Comparison of ENCODE assay signal across 1 cellular context in the genomic region with DNA sequence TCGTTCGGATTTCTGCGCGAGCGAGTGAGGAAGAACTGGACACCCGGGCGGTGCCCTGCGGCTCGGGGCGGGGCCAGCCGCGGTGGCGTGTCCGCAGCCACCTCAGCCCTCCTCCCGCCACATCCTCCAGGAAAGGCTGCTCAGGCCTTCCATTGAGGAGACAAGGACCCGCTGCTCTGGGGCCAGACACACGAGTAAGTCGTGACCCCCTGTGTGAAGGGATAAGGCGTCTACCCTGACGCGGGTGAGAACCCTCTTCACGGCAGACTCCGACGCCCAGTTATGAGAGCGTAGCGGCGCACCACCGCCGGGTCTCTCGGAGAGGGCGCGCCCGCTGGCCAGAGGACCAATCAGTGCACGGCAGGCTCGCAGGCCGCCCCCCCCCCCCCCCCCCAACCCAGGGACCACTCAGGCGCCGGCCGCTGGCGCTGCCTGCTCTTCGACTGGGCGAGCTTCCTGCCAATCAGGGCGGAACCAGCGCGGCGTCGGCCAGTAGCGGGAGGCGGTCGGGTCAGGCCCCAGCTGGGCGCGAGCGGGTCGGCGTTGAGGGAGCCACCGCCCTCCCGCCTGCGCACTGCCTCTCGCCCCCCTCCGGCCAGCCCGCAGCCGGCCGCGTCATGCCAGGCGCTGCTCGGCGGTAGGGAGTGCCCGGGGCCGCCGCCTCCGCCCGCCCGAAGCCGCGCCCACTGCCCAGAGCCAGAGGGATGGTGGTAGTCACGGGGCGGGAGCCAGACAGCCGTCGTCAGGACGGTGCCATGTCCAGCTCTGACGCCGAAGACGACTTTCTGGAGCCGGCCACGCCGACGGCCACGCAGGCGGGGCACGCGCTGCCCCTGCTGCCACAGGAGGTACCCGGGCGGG.
TF ChIP-seq lines count a peak whose summit lies in the region.

Gene KCTD7 (plus strand): TSS at position 521 of the 861 bp plus-strand sequence. CDS start 184 bp downstream, at position 705.

TF ChIP-seq in HepG2, 621 proteins besides CTCF, POLR2A, EP300 and RAD21 (continued from another document and continues in another):
- TF ChIP-seq ZBTB3 (CRISPR knock-in tag; IDR thresholded peaks at IDR 0.05; ENCODE audit: borderline replicate concordance, low read depth) (peak; percentile 61; the same call in 1 of the 2 replicates), AGO2 (optimal IDR thresholded peaks at IDR 0.05; ENCODE audit: low read depth, low read length) (peak; percentile 76), KDM2A (CRISPR knock-in tag; IDR thresholded peaks at IDR 0.05; ENCODE audit: borderline replicate concordance, low read depth) (peak; percentile 59; the same call in 1 of the 2 replicates), CREB1 (IDR thresholded peaks at IDR 0.05) (peak; percentile 49), CREB1 (CRISPR knock-in tag; IDR thresholded peaks at IDR 0.05) (no peak; the same call in 1 of the 2 replicates), ZNF335 (CRISPR knock-in tag; IDR thresholded peaks at IDR 0.05) (no peak), ZNF792 (CRISPR knock-in tag; IDR thresholded peaks at IDR 0.05) (0 out of 2 replicates have a peak, but pooled peaks have one; percentile 29), ETV6 (CRISPR knock-in tag; conservative IDR thresholded peaks at IDR 0.05) (0 out of 2 replicates have a peak, but pooled peaks have one; percentile 68), SAP130 (CRISPR knock-in tag; IDR thresholded peaks at IDR 0.05; ENCODE audit: low read depth) (peak; percentile 89), SRF (IDR thresholded peaks at IDR 0.05; ENCODE audit: low read depth, low read length) (no peak), ZNF484 (CRISPR knock-in tag; IDR thresholded peaks at IDR 0.05; ENCODE audit: borderline replicate concordance, low read depth) (no peak), ZNF891 (CRISPR knock-in tag; IDR thresholded peaks at IDR 0.05) (peak; percentile 53; the same call in 1 of the 2 replicates), TMF1 (CRISPR knock-in tag; IDR thresholded peaks at IDR 0.05; ENCODE audit: low read depth) (peak; percentile 47; the same call in 1 of the 2 replicates), ZNF576 (CRISPR knock-in tag; IDR thresholded peaks at IDR 0.05) (0 out of 2 replicates have a peak, but pooled peaks have one; percentile 27), MEIS1 (CRISPR knock-in tag; IDR thresholded peaks at IDR 0.05; ENCODE audit: borderline replicate concordance) (peak; percentile 60; the same call in 1 of the 2 replicates), CREM (IDR thresholded peaks at IDR 0.05) (peak; percentile 60), CREM (CRISPR knock-in tag; IDR thresholded peaks at IDR 0.05) (no peak), ZNF615 (CRISPR knock-in tag; IDR thresholded peaks at IDR 0.05; ENCODE audit: borderline replicate concordance) (no peak), TRIM24 (CRISPR knock-in tag; IDR thresholded peaks at IDR 0.05) (no peak), CREBL2 (CRISPR knock-in tag; IDR thresholded peaks at IDR 0.05; ENCODE audit: borderline replicate concordance) (peak; percentile 23; the same call in 1 of the 2 replicates), ZBTB38 (CRISPR knock-in tag; IDR thresholded peaks at IDR 0.05) (peak; percentile 10; the same call in 1 of the 2 replicates), ELF1 (CRISPR knock-in tag; IDR thresholded peaks at IDR 0.05) (0 out of 2 replicates have a peak, but pooled peaks have one; percentile 10), ZNF589 (CRISPR knock-in tag; conservative IDR thresholded peaks at IDR 0.05) (0 out of 2 replicates have a peak, but pooled peaks have one; percentile 22), POGZ (CRISPR knock-in tag; IDR thresholded peaks at IDR 0.05) (0 out of 2 replicates have a peak, but pooled peaks have one; percentile 18), SMAD9 (CRISPR knock-in tag; IDR thresholded peaks at IDR 0.05) (peak; percentile 86; the same call in 1 of the 2 replicates), HMG20A (CRISPR knock-in tag; IDR thresholded peaks at IDR 0.05; ENCODE audit: borderline replicate concordance) (no peak), NFKB2 (CRISPR knock-in tag; IDR thresholded peaks at IDR 0.05; ENCODE audit: borderline replicate concordance) (peak; percentile 63; the same call in 1 of the 2 replicates), RARA (CRISPR knock-in tag; IDR thresholded peaks at IDR 0.05) (0 out of 2 replicates have a peak, but pooled peaks have one; percentile 13), HMGXB4 (CRISPR knock-in tag; IDR thresholded peaks at IDR 0.05; ENCODE audit: borderline replicate concordance in 1 of 2, low read depth in 1 of 2) (peak; percentile 51 to 59; a peak in 1 of 4 replicates), NFIC (IDR thresholded peaks at IDR 0.05; ENCODE audit: low read length) (no peak), ZNF260 (CRISPR knock-in tag; IDR thresholded peaks at IDR 0.05; ENCODE audit: borderline replicate concordance, low read depth) (no peak), REPIN1 (CRISPR knock-in tag; IDR thresholded peaks at IDR 0.05; ENCODE audit: borderline replicate concordance, low read depth) (peak; percentile 74; the same call in 1 of the 2 replicates), ZNF510 (CRISPR knock-in tag; IDR thresholded peaks at IDR 0.05; ENCODE audit: low read depth) (peak; percentile 22; the same call in 1 of the 2 replicates), ZSCAN31 (CRISPR knock-in tag; IDR thresholded peaks at IDR 0.05; ENCODE audit: low read depth) (peak; percentile 72; the same call in 1 of the 2 replicates)
- TF ChIP-seq, protein P1, sequence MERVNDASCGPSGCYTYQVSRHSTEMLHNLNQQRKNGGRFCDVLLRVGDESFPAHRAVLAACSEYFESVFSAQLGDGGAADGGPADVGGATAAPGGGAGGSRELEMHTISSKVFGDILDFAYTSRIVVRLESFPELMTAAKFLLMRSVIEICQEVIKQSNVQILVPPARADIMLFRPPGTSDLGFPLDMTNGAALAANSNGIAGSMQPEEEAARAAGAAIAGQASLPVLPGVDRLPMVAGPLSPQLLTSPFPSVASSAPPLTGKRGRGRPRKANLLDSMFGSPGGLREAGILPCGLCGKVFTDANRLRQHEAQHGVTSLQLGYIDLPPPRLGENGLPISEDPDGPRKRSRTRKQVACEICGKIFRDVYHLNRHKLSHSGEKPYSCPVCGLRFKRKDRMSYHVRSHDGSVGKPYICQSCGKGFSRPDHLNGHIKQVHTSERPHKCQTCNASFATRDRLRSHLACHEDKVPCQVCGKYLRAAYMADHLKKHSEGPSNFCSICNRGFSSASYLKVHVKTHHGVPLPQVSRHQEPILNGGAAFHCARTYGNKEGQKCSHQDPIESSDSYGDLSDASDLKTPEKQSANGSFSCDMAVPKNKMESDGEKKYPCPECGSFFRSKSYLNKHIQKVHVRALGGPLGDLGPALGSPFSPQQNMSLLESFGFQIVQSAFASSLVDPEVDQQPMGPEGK (CRISPR knock-in tag; IDR thresholded peaks at IDR 0.05): peak; percentile 29; the same call in 1 of the 2 replicates
- TF ChIP-seq, protein P2, sequence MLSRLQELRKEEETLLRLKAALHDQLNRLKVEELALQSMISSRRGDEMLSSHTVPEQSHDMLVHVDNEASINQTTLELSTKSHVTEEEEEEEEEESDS (CRISPR knock-in tag; IDR thresholded peaks at IDR 0.05; ENCODE audit: borderline replicate concordance): 0 out of 2 replicates have a peak, but pooled peaks have one; percentile 32
- TF ChIP-seq, protein P3, sequence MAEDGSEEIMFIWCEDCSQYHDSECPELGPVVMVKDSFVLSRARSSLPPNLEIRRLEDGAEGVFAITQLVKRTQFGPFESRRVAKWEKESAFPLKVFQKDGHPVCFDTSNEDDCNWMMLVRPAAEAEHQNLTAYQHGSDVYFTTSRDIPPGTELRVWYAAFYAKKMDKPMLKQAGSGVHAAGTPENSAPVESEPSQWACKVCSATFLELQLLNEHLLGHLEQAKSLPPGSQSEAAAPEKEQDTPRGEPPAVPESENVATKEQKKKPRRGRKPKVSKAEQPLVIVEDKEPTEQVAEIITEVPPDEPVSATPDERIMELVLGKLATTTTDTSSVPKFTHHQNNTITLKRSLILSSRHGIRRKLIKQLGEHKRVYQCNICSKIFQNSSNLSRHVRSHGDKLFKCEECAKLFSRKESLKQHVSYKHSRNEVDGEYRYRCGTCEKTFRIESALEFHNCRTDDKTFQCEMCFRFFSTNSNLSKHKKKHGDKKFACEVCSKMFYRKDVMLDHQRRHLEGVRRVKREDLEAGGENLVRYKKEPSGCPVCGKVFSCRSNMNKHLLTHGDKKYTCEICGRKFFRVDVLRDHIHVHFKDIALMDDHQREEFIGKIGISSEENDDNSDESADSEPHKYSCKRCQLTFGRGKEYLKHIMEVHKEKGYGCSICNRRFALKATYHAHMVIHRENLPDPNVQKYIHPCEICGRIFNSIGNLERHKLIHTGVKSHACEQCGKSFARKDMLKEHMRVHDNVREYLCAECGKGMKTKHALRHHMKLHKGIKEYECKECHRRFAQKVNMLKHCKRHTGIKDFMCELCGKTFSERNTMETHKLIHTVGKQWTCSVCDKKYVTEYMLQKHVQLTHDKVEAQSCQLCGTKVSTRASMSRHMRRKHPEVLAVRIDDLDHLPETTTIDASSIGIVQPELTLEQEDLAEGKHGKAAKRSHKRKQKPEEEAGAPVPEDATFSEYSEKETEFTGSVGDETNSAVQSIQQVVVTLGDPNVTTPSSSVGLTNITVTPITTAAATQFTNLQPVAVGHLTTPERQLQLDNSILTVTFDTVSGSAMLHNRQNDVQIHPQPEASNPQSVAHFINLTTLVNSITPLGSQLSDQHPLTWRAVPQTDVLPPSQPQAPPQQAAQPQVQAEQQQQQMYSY (CRISPR knock-in tag; IDR thresholded peaks at IDR 0.05): no peak
- TF ChIP-seq, protein P4, sequence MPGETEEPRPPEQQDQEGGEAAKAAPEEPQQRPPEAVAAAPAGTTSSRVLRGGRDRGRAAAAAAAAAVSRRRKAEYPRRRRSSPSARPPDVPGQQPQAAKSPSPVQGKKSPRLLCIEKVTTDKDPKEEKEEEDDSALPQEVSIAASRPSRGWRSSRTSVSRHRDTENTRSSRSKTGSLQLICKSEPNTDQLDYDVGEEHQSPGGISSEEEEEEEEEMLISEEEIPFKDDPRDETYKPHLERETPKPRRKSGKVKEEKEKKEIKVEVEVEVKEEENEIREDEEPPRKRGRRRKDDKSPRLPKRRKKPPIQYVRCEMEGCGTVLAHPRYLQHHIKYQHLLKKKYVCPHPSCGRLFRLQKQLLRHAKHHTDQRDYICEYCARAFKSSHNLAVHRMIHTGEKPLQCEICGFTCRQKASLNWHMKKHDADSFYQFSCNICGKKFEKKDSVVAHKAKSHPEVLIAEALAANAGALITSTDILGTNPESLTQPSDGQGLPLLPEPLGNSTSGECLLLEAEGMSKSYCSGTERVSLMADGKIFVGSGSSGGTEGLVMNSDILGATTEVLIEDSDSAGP (CRISPR knock-in tag; IDR thresholded peaks at IDR 0.05; ENCODE audit: borderline replicate concordance): peak; percentile 88
- TF ChIP-seq, protein P5, sequence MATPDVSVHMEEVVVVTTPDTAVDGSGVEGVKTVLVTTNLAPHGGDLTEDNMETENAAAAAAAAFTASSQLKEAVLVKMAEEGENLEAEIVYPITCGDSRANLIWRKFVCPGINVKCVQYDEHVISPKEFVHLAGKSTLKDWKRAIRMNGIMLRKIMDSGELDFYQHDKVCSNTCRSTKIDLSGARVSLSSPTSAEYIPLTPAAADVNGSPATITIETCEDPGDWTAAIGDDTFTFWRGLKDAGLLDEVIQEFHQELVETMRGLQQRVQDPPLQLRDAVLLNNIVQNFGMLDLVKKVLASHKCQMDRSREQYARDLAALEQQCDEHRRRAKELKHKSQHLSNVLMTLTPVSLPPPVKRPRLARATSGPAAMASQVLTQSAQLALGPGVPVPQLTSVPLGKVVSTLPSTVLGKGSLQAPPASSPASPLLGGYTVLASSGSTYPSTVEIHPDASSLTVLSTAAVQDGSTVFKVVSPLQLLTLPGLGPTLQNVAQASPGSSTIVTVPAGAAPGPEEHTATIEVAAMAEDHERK (CRISPR knock-in tag; IDR thresholded peaks at IDR 0.05; ENCODE audit: low read depth): 0 out of 2 replicates have a peak, but pooled peaks have one; percentile 36
- TF ChIP-seq, protein P6, sequence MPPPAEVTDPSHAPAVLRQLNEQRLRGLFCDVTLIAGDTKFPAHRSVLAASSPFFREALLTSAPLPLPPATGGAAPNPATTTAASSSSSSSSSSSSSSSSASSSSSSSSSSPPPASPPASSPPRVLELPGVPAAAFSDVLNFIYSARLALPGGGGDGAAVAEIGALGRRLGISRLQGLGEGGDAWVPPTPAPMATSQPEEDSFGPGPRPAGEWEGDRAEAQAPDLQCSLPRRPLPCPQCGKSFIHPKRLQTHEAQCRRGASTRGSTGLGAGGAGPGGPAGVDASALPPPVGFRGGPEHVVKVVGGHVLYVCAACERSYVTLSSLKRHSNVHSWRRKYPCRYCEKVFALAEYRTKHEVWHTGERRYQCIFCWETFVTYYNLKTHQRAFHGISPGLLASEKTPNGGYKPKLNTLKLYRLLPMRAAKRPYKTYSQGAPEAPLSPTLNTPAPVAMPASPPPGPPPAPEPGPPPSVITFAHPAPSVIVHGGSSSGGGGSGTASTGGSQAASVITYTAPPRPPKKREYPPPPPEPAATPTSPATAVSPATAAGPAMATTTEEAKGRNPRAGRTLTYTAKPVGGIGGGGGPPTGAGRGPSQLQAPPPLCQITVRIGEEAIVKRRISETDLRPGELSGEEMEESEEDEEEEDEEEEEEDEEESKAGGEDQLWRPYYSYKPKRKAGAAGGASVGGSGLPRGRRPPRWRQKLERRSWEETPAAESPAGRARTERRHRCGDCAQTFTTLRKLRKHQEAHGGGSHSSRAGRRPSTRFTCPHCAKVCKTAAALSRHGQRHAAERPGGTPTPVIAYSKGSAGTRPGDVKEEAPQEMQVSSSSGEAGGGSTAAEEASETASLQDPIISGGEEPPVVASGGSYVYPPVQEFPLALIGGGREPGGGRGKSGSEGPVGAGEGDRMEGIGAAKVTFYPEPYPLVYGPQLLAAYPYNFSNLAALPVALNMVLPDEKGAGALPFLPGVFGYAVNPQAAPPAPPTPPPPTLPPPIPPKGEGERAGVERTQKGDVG (CRISPR knock-in tag; IDR thresholded peaks at IDR 0.05; ENCODE audit: borderline replicate concordance): no peak
